8 cellular contexts compared by ENCODE assay signal in genomic region chr19:57632987-57633831, GRCh38. TPM values are rescaled to one million over a fixed set of nuclear protein-coding genes. Genes with fewer than 3 reads are reported as not detected.
DNase-seq lines count a peak whose midpoint lies in the region; ATAC-seq lines count a peak whose summit lies in the region.

ZNF211 (plus strand) TSS chr19:57633168; CDS start chr19:57633347, 179 bp downstream.

- H2AFZ ChIP-seq in mesenchymal stem cell (ENCODE audit: low read depth, low read length) = peak within 1 kb of the TSS; percentile 87

- H4K8ac ChIP-seq in mesenchymal stem cell (ENCODE audit: low read length) = peak within 1 kb of the TSS; percentile 87

- H2BK12ac ChIP-seq in mesenchymal stem cell (ENCODE audit: low read length in 2 of 2) = no peak within 1 kb of the TSS

- H3K36me3 ChIP-seq in endocrine pancreas (ENCODE audit: control insufficient read depth, insufficient read depth, low read length) = peaks cover 10% of the 10 kb centered on the region
- H3K36me3 ChIP-seq in mesenchymal stem cell (ENCODE audit: control insufficient read depth in 1 of 2, insufficient read depth in 2 of 2, low read depth in 1 of 2, low read length in 2 of 2) = peaks cover 9 to 45% of the 10 kb centered on the region in 2 experiments

- H3K4me1 ChIP-seq in endocrine pancreas (ENCODE audit: control insufficient read depth, insufficient read depth, low read length) (no peaks in the 10 kb centered on the region), mesenchymal stem cell (ENCODE audit: control insufficient read depth, insufficient read depth, low read depth, low read length) (peaks cover 2% of the 10 kb centered on the region)

- H3K18ac ChIP-seq in mesenchymal stem cell (ENCODE audit: low read depth in 1 of 2, low read length in 2 of 2) = peak within 1 kb of the TSS; percentile 77 to 88

- H3K9me3 ChIP-seq in endocrine pancreas (ENCODE audit: control insufficient read depth, low read length) (peaks cover 12% of the 10 kb centered on the region), mesenchymal stem cell (ENCODE audit: control insufficient read depth, low read length) (peaks cover 41% of the 10 kb centered on the region)

- no peak within 1 kb of the TSS for H2BK5ac ChIP-seq in mesenchymal stem cell (ENCODE audit: low read depth, low read length, poor library complexity, severe bottlenecking)

- peak within 1 kb of the TSS; percentile 81 for H3K9ac ChIP-seq in endocrine pancreas (ENCODE audit: control insufficient read depth, insufficient read depth, low read length)
- peak within 1 kb of the TSS; percentile 91 for H3K9ac ChIP-seq in mesenchymal stem cell (ENCODE audit: low read length)

- H3K23ac ChIP-seq in mesenchymal stem cell (ENCODE audit: low read length in 2 of 2) = no peak within 1 kb of the TSS

- peak; percentile 91 for ATAC-seq in GM19467 (IDR thresholded peaks at IDR 0.05; ENCODE audit: unreplicated experiment)

- H3K79me1 ChIP-seq in mesenchymal stem cell (replicated peaks; ENCODE audit: low read length, poor library complexity, severe bottlenecking) = peaks cover 20% of the 10 kb centered on the region

- H3K14ac ChIP-seq in mesenchymal stem cell (ENCODE audit: low read length in 2 of 2) = peak within 1 kb of the TSS in 1 of 2 experiments; percentile 73

- H3K27ac ChIP-seq in mesenchymal stem cell (ENCODE audit: low read length, poor library complexity, severe bottlenecking) = no peak within 1 kb of the TSS

- H3K27me3 ChIP-seq in endocrine pancreas (ENCODE audit: control insufficient read depth, insufficient read depth, low read length) (no peaks in the 10 kb centered on the region), mesenchymal stem cell (ENCODE audit: control insufficient read depth in 1 of 2, insufficient read depth in 1 of 2, low read length in 2 of 2) (no peaks in the 10 kb centered on the region)

- peak within 1 kb of the TSS; percentile 59 for H4K91ac ChIP-seq in mesenchymal stem cell (ENCODE audit: low read length)

- peak within 1 kb of the TSS; percentile 57 for H2BK15ac ChIP-seq in mesenchymal stem cell (ENCODE audit: low read depth, poor library complexity, severe bottlenecking)

- H3K4ac ChIP-seq in mesenchymal stem cell (ENCODE audit: low read depth in 1 of 2, low read length in 2 of 2) = peak within 1 kb of the TSS; percentile 44 to 62

- 2% methylated on average over 59 of the region's 59 CpGs for WGBS in mesenchymal stem cell

- H2BK120ac ChIP-seq in mesenchymal stem cell (ENCODE audit: low read depth, low read length) = peak within 1 kb of the TSS; percentile 6

- H3K4me2 ChIP-seq in mesenchymal stem cell (ENCODE audit: low read length, poor library complexity, severe bottlenecking) = peak within 1 kb of the TSS; percentile 72

- no peak within 1 kb of the TSS for H2AK5ac ChIP-seq in mesenchymal stem cell (ENCODE audit: low read length, severe bottlenecking)

- H3K4me3 ChIP-seq in endocrine pancreas (ENCODE audit: control insufficient read depth, insufficient read depth, low read length) (peak within 1 kb of the TSS; percentile 65), mesenchymal stem cell (ENCODE audit: insufficient read depth in 1 of 2, low read depth in 1 of 2, low read length in 2 of 2) (peak within 1 kb of the TSS; percentile 87 to 96)

- DNase-seq in COLO668 (lab: John Stamatoyannopoulos, UW; ENCODE audit: unreplicated experiment) (peak; percentile 96), HS-27A (ENCODE audit: low read depth) (peak; percentile 88), NOMO-1 treated with DMSO at 0.1 percent for 48 hours (lab: John Stamatoyannopoulos, UW; ENCODE audit: unreplicated experiment) (peak; percentile 86), mesenchymal stem cell (peak; percentile 95)
- DNase-seq in activated CD8-positive, alpha-beta memory T cell treated with anti-CD3 and anti-CD28 coated beads for 48 hours (ENCODE audit: low read depth in 2 of 3, low spot score in 2 of 3) = peak; percentile 49 to 66 (median 51)
- DNase-seq in stimulated activated CD8-positive, alpha-beta memory T cell treated with anti-CD3 and anti-CD28 coated beads, Interleukin-12 subunit alpha, Interleukin-12 subunit beta, amount 100 ng/mL, for 24 hours (ENCODE audit: extremely low read depth) = peak; percentile 74

RNA-seq across cellular contexts. Expression of gene ZNF211, which starts in this region (rescaled TPM):
- polyA plus RNA-seq in mesenchymal stem cell (2013, experiment 1 of 2) = 5.7 TPM
- polyA plus RNA-seq in mesenchymal stem cell (2013, experiment 2 of 2) = 6.4 TPM
